26 cellular contexts compared by ENCODE assay signal in the genomic region with DNA sequence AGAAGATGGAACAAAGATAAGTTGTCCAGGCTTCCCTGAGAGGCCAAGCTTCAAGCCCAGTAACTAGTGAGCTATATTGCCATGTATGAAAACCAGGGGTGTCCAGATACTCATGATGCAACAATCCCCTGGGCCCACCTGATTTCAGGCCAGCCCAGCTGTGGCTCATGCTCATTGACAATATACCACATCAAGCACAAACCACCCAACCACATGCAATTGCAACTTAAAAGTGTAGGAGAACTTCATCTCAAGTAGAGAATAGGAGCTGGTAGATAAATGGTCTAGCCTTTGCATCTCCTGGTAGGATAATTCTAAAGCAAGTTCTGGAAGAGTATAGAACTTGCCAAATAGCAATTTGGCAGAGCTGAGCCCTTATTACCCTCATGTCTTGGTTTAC.
"Had no signal": no experiment of that assay in that cellular context is flagged by ENCODE, and none has a peak within 500 bp of the region (broad histone marks: within the 10 kb centered on the region; RNA-seq: fewer than 3 reads in every experiment).

No MANE protein-coding gene starts in this region.

- H3K4me3 ChIP-seq: stomach, suprapubic skin, testis, thoracic aorta, thyroid gland, tibial artery, tibial nerve, transverse colon, upper lobe of left lung, upper lobe of right lung, uterus, vagina had no signal

- H3K9me3 ChIP-seq: stomach, suprapubic skin, testis, thoracic aorta, thyroid gland, tibial artery, tibial nerve, transverse colon, upper lobe of left lung, upper lobe of right lung, uterus, vagina had no signal

- DNase-seq: stimulated activated CD4-positive, alpha-beta T cell treated with anti-CD3 and anti-CD28 coated beads, Interleukin-2, amount 100 ng/mL, for 48 hours; stimulated activated CD4-positive, alpha-beta T cell treated with anti-CD3 and anti-CD28 coated beads, Interleukin-4, amount 100 ng/mL, for 1 hour; stimulated activated CD4-positive, alpha-beta T cell treated with anti-CD3 and anti-CD28 coated beads, Interleukin-4, amount 100 ng/mL, for 24 hours; stimulated activated CD4-positive, alpha-beta T cell treated with anti-CD3 and anti-CD28 coated beads, Interleukin-4, amount 100 ng/mL, for 4 hours; stimulated activated CD8-positive, alpha-beta memory T cell treated with anti-CD3 and anti-CD28 coated beads, Interleukin-4, amount 100 ng/mL, for 48 hours; stimulated activated naive B cell treated with anti-CD40 and anti-IgM and Interleukin-4, amounts not matched to agents 10 μg/mL and 1 μg/mL and 100 μg/mL, for 72 hours; stimulated activated naive CD4-positive, alpha-beta T cell; stimulated activated naive CD4-positive, alpha-beta T cell treated with Interleukin-2 at 50 U/mL for 16 hours; stimulated activated naive CD8-positive, alpha-beta T cell treated with anti-CD3 and anti-CD28 coated beads, Interleukin-15, amount 100 ng/mL, for 72 hours; stimulated activated naive CD8-positive, alpha-beta T cell treated with anti-CD3 and anti-CD28 coated beads, Interleukin-15, Interleukin-2, amounts not matched to agents 100 U/mL and 50 U/mL, for 24 hours; stomach; substantia nigra; testis; thyroid gland; tibial artery; transverse colon; upper lobe of left lung; upper lobe of right lung; uterus had no signal

- FAIRE-seq: urothelium cell line had no signal

- H3K36me3 ChIP-seq: stomach, suprapubic skin, thoracic aorta, thyroid gland, tibial artery, tibial nerve, transverse colon, upper lobe of left lung, upper lobe of right lung, uterus, vagina had no signal

- H3K4me1 ChIP-seq: stomach, suprapubic skin, thyroid gland, tibial artery, tibial nerve, transverse colon, upper lobe of left lung, upper lobe of right lung, uterus, vagina had no signal

- H3K27ac ChIP-seq: stomach, suprapubic skin, testis, thoracic aorta, thyroid gland, tibial artery, tibial nerve, transverse colon, upper lobe of left lung, upper lobe of right lung, uterus, vagina had no signal

- ATAC-seq: stimulated activated effector memory CD8-positive, alpha-beta T cell treated with anti-CD3 and anti-CD28 coated beads, Interleukin-12 subunit alpha, Interleukin-12 subunit beta, amount 100 ng/mL, for 72 hours; stimulated activated memory B cell treated with anti-CD40 and anti-IgM and Interleukin-4, amounts not matched to agents 10 μg/mL and 1 μg/mL and 100 μg/mL, for 72 hours; stimulated activated naive CD8-positive, alpha-beta T cell treated with anti-CD3 and anti-CD28 coated beads, Interleukin-15, amount 100 ng/mL, for 72 hours; stimulated activated naive CD8-positive, alpha-beta T cell treated with anti-CD3 and anti-CD28 coated beads, Interleukin-15, Interleukin-2, amounts not matched to agents 100 U/mL and 50 U/mL, for 24 hours; upper lobe of right lung had no signal

- H3K27me3 ChIP-seq: stomach, suprapubic skin, testis, thyroid gland, tibial artery, tibial nerve, transverse colon, upper lobe of left lung, upper lobe of right lung, uterus, vagina had no signal
